In genomic region chr12:106696071-106696470, GRCh38 we compare ENCODE assay signal across 8 cellular contexts.
"Had no signal": no experiment of that assay in that cellular context is flagged by ENCODE, and none has a peak within 500 bp of the region (broad histone marks: within the 10 kb centered on the region; RNA-seq: fewer than 3 reads in every experiment).

No MANE protein-coding gene starts in this region.

- H3K4me1 ChIP-seq: HAP-1 had no signal

- H2AFZ ChIP-seq: GM23248 had no signal

- H3K27ac Mint-ChIP-seq: HFFc6 had no signal

- H3K36me3 ChIP-seq: HAP-1 had no signal

- H3K9me3 Mint-ChIP-seq: HFFc6 had no signal

- H3K4me3 ChIP-seq: GM23248, HAP-1 had no signal

- H3K4me3 Mint-ChIP-seq: HFFc6 had no signal

- ATAC-seq: HCT116 had no signal

- H3K9ac ChIP-seq: GM23248 had no signal

- H3K9me3 ChIP-seq: HAP-1 had no signal

- H3K27ac ChIP-seq: GM23248, HL-60 had no signal

- DNase-seq: GM23248, GOT3, H7, HFFc6, IMR-90 had no signal
